In the genomic region with DNA sequence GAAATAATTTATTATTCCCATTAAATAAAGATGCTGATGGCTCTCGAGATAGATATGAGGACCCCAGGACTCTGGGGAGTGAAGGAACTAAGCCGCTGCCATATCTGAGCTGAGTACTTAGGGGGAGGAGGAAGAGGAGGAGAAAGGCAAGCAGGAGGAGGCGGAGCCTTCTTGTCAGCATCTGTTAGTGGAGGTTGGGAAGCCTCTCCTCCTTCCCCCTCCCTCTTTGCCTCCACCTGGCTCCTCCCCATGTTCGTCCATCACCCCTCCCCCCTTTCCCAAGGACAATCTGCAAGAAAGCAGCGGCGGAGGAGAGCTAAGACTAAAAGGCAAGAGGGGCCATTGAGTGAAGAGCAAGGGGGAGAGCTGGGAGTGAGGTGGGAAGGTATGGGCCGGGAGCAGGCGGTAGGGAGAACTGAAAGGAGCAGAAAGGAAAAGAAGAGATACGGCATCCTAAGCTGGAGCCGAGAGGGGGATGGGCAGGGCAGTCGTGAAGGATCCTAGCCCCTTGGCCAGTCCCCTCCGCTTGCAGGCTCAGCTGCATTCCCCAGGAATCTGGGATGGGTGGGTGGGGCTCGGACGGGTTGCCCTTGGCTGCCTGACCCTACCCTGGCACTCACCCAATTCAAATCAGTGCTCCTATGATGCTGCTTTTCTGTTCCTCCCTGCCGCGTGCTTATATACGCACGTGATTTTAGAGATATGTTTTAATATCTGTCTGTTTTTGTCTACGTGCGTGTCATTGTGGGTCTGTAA, we compare ENCODE assay signal across 8 cellular contexts. TPM values are rescaled to one million over a fixed set of nuclear protein-coding genes. Genes with fewer than 3 reads are reported as not detected.
DNase-seq lines count a peak whose midpoint lies in the region; ATAC-seq and TF ChIP-seq lines count a peak whose summit lies in the region.

A gene (plus strand): TSS at position 287 of the 756 bp plus-strand sequence. CDS start 3,411 bp downstream, outside the sequence.

- peaks cover 7% of the 10 kb centered on the region for H3K36me3 Mint-ChIP-seq in activated T-helper 1 cell treated with anti-CD3 and anti-CD28 coated beads, Interleukin-12 subunit alpha, Interleukin-12 subunit beta, Interleukin-2, Interleukin-4 antibody, amounts not matched to agents 30 ng/mL and 10 ng/mL and 1 ng/mL, durations not matched to agents 14 hours and 24 hours and 36 hours (ENCODE audit: low read depth)
- peaks cover 3 to 13% (median 9%) of the 10 kb centered on the region in 3 donors for H3K36me3 Mint-ChIP-seq in naive thymus-derived CD8-positive, alpha-beta T cell
- peaks cover 24% of the 10 kb centered on the region for H3K36me3 Mint-ChIP-seq in stimulated activated naive CD8-positive, alpha-beta T cell treated with anti-CD3 and anti-CD28 coated beads, Interleukin-15, Interleukin-2, amounts not matched to agents 100 ng/mL and 50 ng/mL, for 24 hours (ENCODE audit: low read depth)

- peak; percentile 99 for ATAC-seq in GM21737 (IDR thresholded peaks at IDR 0.05; ENCODE audit: unreplicated experiment)
- ATAC-seq in naive thymus-derived CD8-positive, alpha-beta T cell: peak; percentile 94 to 100

- peak within 1 kb of the TSS; percentile 68 for H3K27ac ChIP-seq in KMS-11
- H3K27ac ChIP-seq in fibroblast of lung (ENCODE audit: insufficient read depth, low read length): peak within 1 kb of the TSS; percentile 72

- no peaks in the 10 kb centered on the region for H3K27me3 ChIP-seq in KMS-11 (ENCODE audit: insufficient read depth, low read depth)
- H3K27me3 ChIP-seq in fibroblast of lung (ENCODE audit: control insufficient read depth, insufficient read depth, low read length): no peaks in the 10 kb centered on the region

- DNase-seq in DMS79 (lab: John Stamatoyannopoulos, UW): peak; percentile 83
- peak; percentile 89 for DNase-seq in RPMI7951 (ENCODE audit: low read depth)
- peak; percentile 65 for DNase-seq in activated T-helper 1 cell treated with anti-CD3 and anti-CD28 coated beads, Interleukin-12 subunit alpha, Interleukin-12 subunit beta, Interleukin-2, Interleukin-4 antibody, amounts not matched to agents 30 ng/mL and 10 ng/mL and 1 ng/mL, durations not matched to agents 14 hours and 24 hours and 36 hours (ENCODE audit: low spot score)
- peak; percentile 92 for DNase-seq in fibroblast of lung (ENCODE audit: low read depth in 2 of 2)
- DNase-seq in naive thymus-derived CD8-positive, alpha-beta T cell: peak; percentile 8 to 76 (median 45)

- H3K4me3 Mint-ChIP-seq in activated T-helper 1 cell treated with anti-CD3 and anti-CD28 coated beads, Interleukin-12 subunit alpha, Interleukin-12 subunit beta, Interleukin-2, Interleukin-4 antibody, amounts not matched to agents 30 ng/mL and 10 ng/mL and 1 ng/mL, durations not matched to agents 14 hours and 24 hours and 36 hours: peak within 1 kb of the TSS; percentile 98
- H3K4me3 Mint-ChIP-seq in naive thymus-derived CD8-positive, alpha-beta T cell: peak within 1 kb of the TSS; percentile 90 to 99 (median 96)
- H3K4me3 Mint-ChIP-seq in stimulated activated naive CD8-positive, alpha-beta T cell treated with anti-CD3 and anti-CD28 coated beads, Interleukin-15, Interleukin-2, amounts not matched to agents 100 ng/mL and 50 ng/mL, for 24 hours: peak within 1 kb of the TSS; percentile 99

- peak within 1 kb of the TSS; percentile 75 for H3K27ac Mint-ChIP-seq in activated T-helper 1 cell treated with anti-CD3 and anti-CD28 coated beads, Interleukin-12 subunit alpha, Interleukin-12 subunit beta, Interleukin-2, Interleukin-4 antibody, amounts not matched to agents 30 ng/mL and 10 ng/mL and 1 ng/mL, durations not matched to agents 14 hours and 24 hours and 36 hours
- peak within 1 kb of the TSS in 9 of 10 donors; percentile 53 to 95 (median 80) for H3K27ac Mint-ChIP-seq in naive thymus-derived CD8-positive, alpha-beta T cell
- peak within 1 kb of the TSS; percentile 94 for H3K27ac Mint-ChIP-seq in stimulated activated naive CD8-positive, alpha-beta T cell treated with anti-CD3 and anti-CD28 coated beads, Interleukin-15, Interleukin-2, amounts not matched to agents 100 ng/mL and 50 ng/mL, for 24 hours

- H3K4me3 ChIP-seq in KMS-11 (IDR thresholded peaks at IDR 0.05; ENCODE audit: insufficient read depth, low read depth, low read length) (peak within 1 kb of the TSS; percentile 4), fibroblast of lung (replicated peaks in 1 of 4; ENCODE audit: control extremely low read depth in 1 of 4, insufficient read depth in 1 of 4, low read depth in 3 of 4, low read length in 4 of 4) (peak within 1 kb of the TSS; percentile 69 to 95 (median 92))

- H2AFZ ChIP-seq in KMS-11 (ENCODE audit: low read depth) (peak within 1 kb of the TSS; percentile 72), fibroblast of lung (ENCODE audit: low read length) (peak within 1 kb of the TSS; percentile 97)

- H3K4me2 ChIP-seq in KMS-11 (peak within 1 kb of the TSS; percentile 95), fibroblast of lung (ENCODE audit: extremely low read depth, insufficient read depth, low read length) (peak within 1 kb of the TSS; percentile 95)

- intact Hi-C loops in activated T-helper 1 cell treated with anti-CD3 and anti-CD28 coated beads, Interleukin-12 subunit alpha, Interleukin-12 subunit beta, Interleukin-2, Interleukin-4 antibody, amounts not matched to agents 30 ng/mL and 10 ng/mL and 1 ng/mL, durations not matched to agents 14 hours and 24 hours and 36 hours (cut with micrococcal nuclease): loop anchor here (1.0 kb wide), 5 partner anchors 13 to 215 kb away; a partner anchor contains a TSS

- H3K79me2 ChIP-seq in KMS-11 (ENCODE audit: insufficient read depth, low read depth): peaks cover 31% of the 10 kb centered on the region
- peaks cover 18% of the 10 kb centered on the region for H3K79me2 ChIP-seq in fibroblast of lung (ENCODE audit: control insufficient read depth, insufficient read depth, low read length)

- POLR2A ChIA-PET in naive thymus-derived CD8-positive, alpha-beta T cell (lab: Charles Lee): interaction anchor here (2.2 kb wide), 1 partner anchor 13 kb away, joined by 13 read pairs; a partner anchor contains a TSS

- H3K36me3 ChIP-seq in KMS-11 (ENCODE audit: insufficient read depth) (peaks cover 7% of the 10 kb centered on the region; the same call in 1 of the 2 replicates), fibroblast of lung (ENCODE audit: control insufficient read depth, insufficient read depth, low read length) (no peaks in the 10 kb centered on the region)

- no peak for TF ChIP-seq CTCF in KMS-11 (conservative IDR thresholded peaks at IDR 0.05; ENCODE audit: low read depth, low read length)
- no peak for TF ChIP-seq CTCF in fibroblast of lung (conservative IDR thresholded peaks at IDR 0.05 in 1 of 2, IDR thresholded peaks at IDR 0.05 in 1 of 2; ENCODE audit: low read depth in 1 of 2, low read length in 2 of 2)

- H3K4me1 Mint-ChIP-seq in activated T-helper 1 cell treated with anti-CD3 and anti-CD28 coated beads, Interleukin-12 subunit alpha, Interleukin-12 subunit beta, Interleukin-2, Interleukin-4 antibody, amounts not matched to agents 30 ng/mL and 10 ng/mL and 1 ng/mL, durations not matched to agents 14 hours and 24 hours and 36 hours (ENCODE audit: low read depth): peaks cover 17% of the 10 kb centered on the region
- H3K4me1 Mint-ChIP-seq in naive thymus-derived CD8-positive, alpha-beta T cell: peaks cover 16 to 23% (median 21%) of the 10 kb centered on the region in 4 donors
- peaks cover 26% of the 10 kb centered on the region for H3K4me1 Mint-ChIP-seq in stimulated activated naive CD8-positive, alpha-beta T cell treated with anti-CD3 and anti-CD28 coated beads, Interleukin-15, Interleukin-2, amounts not matched to agents 100 ng/mL and 50 ng/mL, for 24 hours (ENCODE audit: low read depth)

- no peaks in the 10 kb centered on the region for H4K20me1 ChIP-seq in KMS-11 (ENCODE audit: insufficient read depth)
- H4K20me1 ChIP-seq in fibroblast of lung (ENCODE audit: control insufficient read depth, extremely low read depth, insufficient read depth, low read length): no peaks in the 10 kb centered on the region

- H3K27me3 Mint-ChIP-seq in activated T-helper 1 cell treated with anti-CD3 and anti-CD28 coated beads, Interleukin-12 subunit alpha, Interleukin-12 subunit beta, Interleukin-2, Interleukin-4 antibody, amounts not matched to agents 30 ng/mL and 10 ng/mL and 1 ng/mL, durations not matched to agents 14 hours and 24 hours and 36 hours (ENCODE audit: insufficient read depth): peaks cover 10% of the 10 kb centered on the region
- peaks cover 6 to 17% (median 15%) of the 10 kb centered on the region in 5 donors for H3K27me3 Mint-ChIP-seq in naive thymus-derived CD8-positive, alpha-beta T cell
- H3K27me3 Mint-ChIP-seq in stimulated activated naive CD8-positive, alpha-beta T cell treated with anti-CD3 and anti-CD28 coated beads, Interleukin-15, Interleukin-2, amounts not matched to agents 100 ng/mL and 50 ng/mL, for 24 hours: peaks cover 3% of the 10 kb centered on the region

- H3K9me3 Mint-ChIP-seq in activated T-helper 1 cell treated with anti-CD3 and anti-CD28 coated beads, Interleukin-12 subunit alpha, Interleukin-12 subunit beta, Interleukin-2, Interleukin-4 antibody, amounts not matched to agents 30 ng/mL and 10 ng/mL and 1 ng/mL, durations not matched to agents 14 hours and 24 hours and 36 hours: no peaks in the 10 kb centered on the region
- H3K9me3 Mint-ChIP-seq in naive thymus-derived CD8-positive, alpha-beta T cell: no peaks in the 10 kb centered on the region
- no peaks in the 10 kb centered on the region for H3K9me3 Mint-ChIP-seq in stimulated activated naive CD8-positive, alpha-beta T cell treated with anti-CD3 and anti-CD28 coated beads, Interleukin-15, Interleukin-2, amounts not matched to agents 100 ng/mL and 50 ng/mL, for 24 hours

- no peaks in the 10 kb centered on the region for H3K9me3 ChIP-seq in fibroblast of lung (ENCODE audit: control insufficient read depth, insufficient read depth, low read depth, low read length)

- H3K9ac ChIP-seq in KMS-11 (peak within 1 kb of the TSS; percentile 92), fibroblast of lung (ENCODE audit: insufficient read depth, low read length) (peak within 1 kb of the TSS; percentile 9)

- H3K4me1 ChIP-seq in KMS-11 (ENCODE audit: low read depth, poor library complexity, severe bottlenecking) (peaks cover 25% of the 10 kb centered on the region), fibroblast of lung (ENCODE audit: control insufficient read depth, extremely low read depth, insufficient read depth, low read length) (peaks cover 2% of the 10 kb centered on the region)

RNA-seq across cellular contexts. Expression of the gene that starts here (rescaled TPM):
- 38.4 and 56.4 TPM in 2 replicates for total RNA-seq in RPMI7951 (2014; rRNA removed; shearing (Covaris generic))
- total RNA-seq in activated T-helper 1 cell treated with anti-CD3 and anti-CD28 coated beads, Interleukin-12 subunit alpha, Interleukin-12 subunit beta, Interleukin-2, Interleukin-4 antibody, amounts not matched to agents 30 ng/mL and 10 ng/mL and 1 ng/mL, durations not matched to agents 14 hours and 24 hours and 36 hours: 59.7 and 68.4 TPM in 2 replicates
- total RNA-seq in fibroblast of lung: 87.1 and 98.9 TPM in 2 replicates
- 87.6 and 88.4 TPM in 2 replicates for polyA plus RNA-seq in fibroblast of lung
- 64.1 and 66.1 TPM in 2 replicates for polyA plus RNA-seq in fibroblast of lung (2012)
- 106 and 147 TPM in 2 replicates for polyA minus RNA-seq in fibroblast of lung (ENCODE audit: low replicate concordance)
- total RNA-seq in naive thymus-derived CD8-positive, alpha-beta T cell: 10 to 100 TPM; 14.4 to 16.1 TPM
- 1 to 10 TPM; 4.5 to 8.4 (median 4.6) TPM for polyA plus RNA-seq in naive thymus-derived CD8-positive, alpha-beta T cell

Comparison
In these comparisons a context has a peak if more than half of its experiments do, and no peak if none do; other contexts are left out.
1. Peak in every context shown above with its lines: DNase-seq, ATAC-seq, H3K4me3 ChIP-seq and H3K27ac ChIP-seq.
2. RNA of the gene that starts here (polyA plus RNA-seq): 64.1 to 88.4 TPM in fibroblast of lung; 4.5 to 8.4 TPM in naive thymus-derived CD8-positive, alpha-beta T cell; every median in the first group is over 4 times any median in the second.